ENCODE assay signal across 12 cellular contexts in the genomic region with DNA sequence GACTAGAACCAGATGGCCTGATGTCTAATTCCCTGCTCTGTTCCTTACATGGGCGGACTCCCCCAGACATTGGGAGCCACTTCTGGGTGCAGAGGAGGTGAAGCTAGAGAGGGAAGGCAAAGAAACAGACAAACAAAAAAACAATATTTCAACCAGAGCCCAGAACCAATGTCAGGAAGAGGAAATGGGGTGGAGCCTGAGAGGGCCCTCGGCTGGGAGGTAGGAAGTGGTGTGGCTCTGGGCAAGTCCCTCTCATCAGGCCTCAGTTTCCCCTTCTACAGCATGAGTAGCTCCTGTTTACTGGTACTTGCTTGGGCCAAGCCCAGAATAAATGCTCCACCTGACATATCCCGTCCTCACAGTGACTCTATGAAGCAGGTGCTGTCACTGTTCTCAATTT. TPM values are rescaled to one million over a fixed set of nuclear protein-coding genes. Genes with fewer than 3 reads are reported as not detected.
DNase-seq lines count a peak whose midpoint lies in the region; ATAC-seq and TF ChIP-seq lines count a peak whose summit lies in the region.
"Had no signal": no experiment of that assay in that cellular context is flagged by ENCODE, and none has a peak within 500 bp of the region (broad histone marks: within the 10 kb centered on the region; RNA-seq: fewer than 3 reads in every experiment).

No MANE protein-coding gene starts in this region.

- H3K9me3 Mint-ChIP-seq in activated naive CD4-positive, alpha-beta T cell treated with anti-CD3 and anti-CD28 coated beads, Interleukin-2, amount 10 ng/mL, durations not matched to agents 7 days and 5 days = no peaks in the 10 kb centered on the region

- H3K4me2 ChIP-seq in mesenchymal stem cell (ENCODE audit: low read length, poor library complexity, severe bottlenecking) = no peak overlapping the region

- no peak for TF ChIP-seq CTCF in thyroid gland (IDR thresholded peaks at IDR 0.05)

- no peak overlapping the region for H2AK5ac ChIP-seq in mesenchymal stem cell (ENCODE audit: low read length, severe bottlenecking)

- H2BK5ac ChIP-seq in mesenchymal stem cell (ENCODE audit: low read depth, low read length, poor library complexity, severe bottlenecking) = no peak overlapping the region

- no peaks in the 10 kb centered on the region for H3K79me1 ChIP-seq in mesenchymal stem cell (replicated peaks; ENCODE audit: low read length, poor library complexity, severe bottlenecking)

- H3K4me1 Mint-ChIP-seq in activated naive CD4-positive, alpha-beta T cell treated with anti-CD3 and anti-CD28 coated beads, Interleukin-2, amount 10 ng/mL, durations not matched to agents 7 days and 5 days = peaks cover 90% of the 10 kb centered on the region

- no peak overlapping the region for H2AFZ ChIP-seq in mesenchymal stem cell (ENCODE audit: low read depth, low read length)

- peak overlapping the region; percentile 56 for H2BK15ac ChIP-seq in mesenchymal stem cell (ENCODE audit: low read depth, poor library complexity, severe bottlenecking)

- peak overlapping the region in 1 of 2 experiments; percentile 45 for H2BK12ac ChIP-seq in mesenchymal stem cell (ENCODE audit: low read length in 2 of 2)

- no peak overlapping the region for H4K91ac ChIP-seq in mesenchymal stem cell (ENCODE audit: low read length)

- peak overlapping the region in 1 of 2 experiments; percentile 35 for H3K4ac ChIP-seq in mesenchymal stem cell (ENCODE audit: low read depth in 1 of 2, low read length in 2 of 2)

- H3K9me3 ChIP-seq in mesenchymal stem cell (ENCODE audit: control insufficient read depth, low read length) (no peaks in the 10 kb centered on the region), thyroid gland (no peaks in the 10 kb centered on the region)

- peaks cover 18% of the 10 kb centered on the region for H3K4me1 ChIP-seq in mesenchymal stem cell (ENCODE audit: control insufficient read depth, insufficient read depth, low read depth, low read length)
- peaks cover 4 to 36% of the 10 kb centered on the region in 2 donors for H3K4me1 ChIP-seq in thyroid gland

- intact Hi-C loops in thyroid gland (cut with DNase I) = no loop called here

- H3K4me3 Mint-ChIP-seq in activated naive CD4-positive, alpha-beta T cell treated with anti-CD3 and anti-CD28 coated beads, Interleukin-2, amount 10 ng/mL, durations not matched to agents 7 days and 5 days = peak overlapping the region; percentile 51

- H3K36me3 Mint-ChIP-seq in activated naive CD4-positive, alpha-beta T cell treated with anti-CD3 and anti-CD28 coated beads, Interleukin-2, amount 10 ng/mL, durations not matched to agents 7 days and 5 days = peaks cover 78% of the 10 kb centered on the region

- H2BK120ac ChIP-seq in mesenchymal stem cell (ENCODE audit: low read depth, low read length) = no peak overlapping the region

- no peak for TF ChIP-seq POLR2A in thyroid gland (IDR thresholded peaks at IDR 0.05)
- TF ChIP-seq POLR2A in GM18505 (IDR thresholded peaks at IDR 0.05; ENCODE audit: borderline replicate concordance, extremely low read depth, insufficient read depth, insufficient read length) = no peak

- H3K36me3 ChIP-seq in mesenchymal stem cell (ENCODE audit: control insufficient read depth in 1 of 2, insufficient read depth in 2 of 2, low read depth in 1 of 2, low read length in 2 of 2) (no peaks in the 10 kb centered on the region), thyroid gland (no peaks in the 10 kb centered on the region)

- ATAC-seq in HG02610 (IDR thresholded peaks at IDR 0.05; ENCODE audit: unreplicated experiment) (no peak), GM18505 (IDR thresholded peaks at IDR 0.05; ENCODE audit: unreplicated experiment) (no peak), HG02678 (IDR thresholded peaks at IDR 0.05; ENCODE audit: unreplicated experiment) (no peak)

- H3K27ac ChIP-seq in angular gyrus (ENCODE audit: low read depth, low read length) (peak overlapping the region; percentile 26), mesenchymal stem cell (ENCODE audit: low read length, poor library complexity, severe bottlenecking) (no peak overlapping the region), thyroid gland (peak overlapping the region; percentile 51 to 76 (median 67))

- H3K27ac Mint-ChIP-seq in activated naive CD4-positive, alpha-beta T cell treated with anti-CD3 and anti-CD28 coated beads, Interleukin-2, amount 10 ng/mL, durations not matched to agents 7 days and 5 days = peak overlapping the region; percentile 88

- H3K4me3 ChIP-seq in mesenchymal stem cell (ENCODE audit: insufficient read depth in 1 of 2, low read depth in 1 of 2, low read length in 2 of 2) (no peak overlapping the region), thyroid gland (replicated peaks in 1 of 3) (no peak overlapping the region)

- CTCF ChIA-PET in activated naive CD4-positive, alpha-beta T cell treated with anti-CD3 and anti-CD28 coated beads, Interleukin-2, amount 10 ng/mL, durations not matched to agents 7 days and 5 days (lab: Charles Lee) = interaction anchor here (1.4 to 4.6 kb wide), 5 partner anchors 12 to 154 kb away, joined by 7 to 20 read pairs (median 9); a partner anchor contains a TSS

- H3K23ac ChIP-seq in mesenchymal stem cell (ENCODE audit: low read length in 2 of 2) = no peak overlapping the region

- no peak overlapping the region for H3K14ac ChIP-seq in mesenchymal stem cell (ENCODE audit: low read length in 2 of 2)

- peak overlapping the region; percentile 18 to 65 for H3K18ac ChIP-seq in mesenchymal stem cell (ENCODE audit: low read depth in 1 of 2, low read length in 2 of 2)

- WGBS in mesenchymal stem cell = 0% methylated on average over 1 of the region's 3 CpGs
- 63 to 65% methylated on average over 3 of the region's 3 CpGs for WGBS in thyroid gland, 2 donors

- peak; percentile 44 for DNase-seq in activated naive CD4-positive, alpha-beta T cell treated with anti-CD3 and anti-CD28 coated beads, Interleukin-2, amount 10 ng/mL, durations not matched to agents 7 days and 5 days
- DNase-seq in activated naive CD4-positive, alpha-beta T cell (lab: John Stamatoyannopoulos, UW) = no peak
- DNase-seq in mesenchymal stem cell (no peak), thyroid gland (no peak)
- DNase-seq: anterior cingulate cortex; midbrain; stimulated activated CD4-positive, alpha-beta T cell treated with anti-CD3 and anti-CD28 coated beads, Interleukin-1b, Interleukin-23, amount 100 ng/mL, for 48 hours had no signal

- H3K27me3 Mint-ChIP-seq in activated naive CD4-positive, alpha-beta T cell treated with anti-CD3 and anti-CD28 coated beads, Interleukin-2, amount 10 ng/mL, durations not matched to agents 7 days and 5 days = no peaks in the 10 kb centered on the region

- H4K8ac ChIP-seq in mesenchymal stem cell (ENCODE audit: low read length) = peak overlapping the region; percentile 84

- H3K9ac ChIP-seq in mesenchymal stem cell (ENCODE audit: low read length) = no peak overlapping the region

- H3K27me3 ChIP-seq in mesenchymal stem cell (ENCODE audit: control insufficient read depth in 1 of 2, insufficient read depth in 1 of 2, low read length in 2 of 2) = peaks cover 20 to 68% of the 10 kb centered on the region in 2 experiments
- H3K27me3 ChIP-seq in thyroid gland = no peaks in the 10 kb centered on the region

RNA-seq across cellular contexts. Expression of a gene that starts 11.1 kb away (rescaled TPM):
- polyA plus RNA-seq in mesenchymal stem cell (2013, experiment 1 of 2) = 0.57 TPM
- 0.58 TPM for polyA plus RNA-seq in mesenchymal stem cell (2013, experiment 2 of 2)
- 10 to 100 TPM; 10.0 to 24.9 (median 18.2) TPM for total RNA-seq in thyroid gland
- total RNA-seq: HT1080 had no signal

RNA-seq across cellular contexts. Expression of a gene that starts 18.4 kb away (rescaled TPM):
- polyA plus RNA-seq in mesenchymal stem cell (2013, experiment 1 of 2) = 44.3 TPM
- 43.0 TPM for polyA plus RNA-seq in mesenchymal stem cell (2013, experiment 2 of 2)
- total RNA-seq in thyroid gland = 10 to 100 TPM; 47.5 to 85.2 (median 78.3) TPM

RNA-seq across cellular contexts. Expression of a gene that starts 32.3 kb away (rescaled TPM):
- 16.9 TPM for polyA plus RNA-seq in mesenchymal stem cell (2013, experiment 1 of 2)
- polyA plus RNA-seq in mesenchymal stem cell (2013, experiment 2 of 2) = 16.5 TPM
- 10 to 100 TPM in 3 of 4 donors, 1 to 10 TPM in 1; 8.9 to 23.1 (median 14.2) TPM for total RNA-seq in thyroid gland

RNA-seq across cellular contexts. Expression of a gene that starts 35.3 kb away (rescaled TPM):
- polyA plus RNA-seq in mesenchymal stem cell (2013, experiment 1 of 2) = 31.6 TPM
- 30.7 TPM for polyA plus RNA-seq in mesenchymal stem cell (2013, experiment 2 of 2)
- 10 to 100 TPM; 58.5 to 78.0 (median 62.1) TPM for total RNA-seq in thyroid gland

RNA-seq across cellular contexts. Expression of a gene that starts 51.5 kb away (rescaled TPM):
- not detected for polyA plus RNA-seq in mesenchymal stem cell (2013, experiment 1 of 2)
- not detected for polyA plus RNA-seq in mesenchymal stem cell (2013, experiment 2 of 2)
- total RNA-seq in thyroid gland = under 1 TPM in 3 of 4 donors, not detected in 1; 0.40 to 0.45 (median 0.44) TPM
- total RNA-seq: HT1080 had no signal
